10 cellular contexts compared by ENCODE assay signal in the genomic region with DNA sequence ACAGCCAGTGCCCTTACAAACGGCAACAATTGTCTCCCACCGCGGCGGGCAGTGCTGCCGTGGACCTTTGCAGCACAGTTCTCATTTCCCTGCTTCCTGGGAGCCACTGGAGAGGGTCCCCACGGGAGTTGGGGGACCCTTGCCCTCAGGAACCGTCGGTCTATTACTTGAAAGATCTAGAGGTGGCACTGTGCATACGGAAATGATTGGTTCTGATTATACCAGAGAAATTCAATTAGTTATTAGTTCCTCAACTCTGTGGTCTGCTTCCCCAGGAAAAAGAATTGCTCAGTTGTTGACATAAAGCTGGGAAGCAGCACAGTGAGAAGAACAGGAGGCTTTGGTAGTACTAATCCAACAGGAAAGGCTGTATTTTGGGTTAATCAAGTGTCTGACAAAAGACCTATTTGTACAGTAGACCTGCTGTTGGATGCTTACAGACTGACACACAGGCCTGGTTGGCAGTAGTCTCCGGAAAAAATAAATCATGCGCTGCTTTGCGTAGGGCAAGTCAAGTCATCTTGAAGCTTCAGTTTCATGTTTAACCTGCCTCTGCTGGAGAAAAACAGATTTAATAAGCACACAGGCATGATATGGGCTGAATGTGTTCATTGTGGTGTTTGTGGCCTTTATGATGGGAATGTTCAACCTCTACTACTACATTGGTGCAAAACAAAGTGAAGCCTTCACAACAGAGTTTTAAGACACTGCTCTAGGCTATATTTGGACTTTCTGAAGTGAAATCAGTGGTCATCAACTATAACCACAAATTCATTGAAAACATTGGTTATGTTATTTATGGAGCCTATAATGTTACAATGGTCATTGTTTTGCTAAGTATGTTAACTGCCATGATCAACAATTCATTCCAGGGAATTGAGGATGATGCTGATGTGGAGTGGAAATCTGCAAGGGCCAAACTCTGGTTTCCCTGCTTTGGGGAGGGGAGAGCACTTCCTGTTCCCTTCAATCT. TPM values are rescaled to one million over a fixed set of nuclear protein-coding genes. Genes with fewer than 3 reads are reported as not detected.
DNase-seq lines count a peak whose midpoint lies in the region; ATAC-seq and TF ChIP-seq lines count a peak whose summit lies in the region.
"Had no signal": no experiment of that assay in that cellular context is flagged by ENCODE, and none has a peak within 500 bp of the region (broad histone marks: within the 10 kb centered on the region; RNA-seq: fewer than 3 reads in every experiment).

No MANE protein-coding gene starts in this region.

- H3K4me3 ChIP-seq in GM08714 (ENCODE audit: low read length) (peak overlapping the region; percentile 0; the same call in 1 of the 2 replicates), neural progenitor cell (no peak overlapping the region)

- H3K27me3 Mint-ChIP-seq in HFFc6 (ENCODE audit: insufficient read depth) (peaks cover 4% of the 10 kb centered on the region; the same call in 1 of the 2 replicates), neural progenitor cell (ENCODE audit: insufficient read depth, low read depth) (peaks cover 4% of the 10 kb centered on the region)
- H3K27me3 Mint-ChIP-seq in activated T-helper 17 cell treated with anti-CD3 and anti-CD28 coated beads, Interleukin-2, amount 50 U/mL, for 72 hours, result peaks cover 45% of the 10 kb centered on the region

- no peaks in the 10 kb centered on the region for H3K27me3 ChIP-seq in neural progenitor cell

- H3K9ac ChIP-seq in neural progenitor cell, result no peak overlapping the region

- H3K36me3 ChIP-seq in neural progenitor cell, result no peaks in the 10 kb centered on the region

- no peaks in the 10 kb centered on the region for H4K20me1 ChIP-seq in neural progenitor cell (ENCODE audit: low read depth)

- DNase-seq in HFFc6 (peak; percentile 80), neural progenitor cell (ENCODE audit: low spot score) (no peak), left colon (no peak)
- DNase-seq in activated effector memory CD4-positive, alpha-beta T cell treated with anti-CD3 and anti-CD28 coated beads, Interleukin-2, amount 50 U/mL, for 16 hours, result no peak
- DNase-seq: activated CD4-positive, CD25-positive, alpha-beta regulatory T cell treated with anti-CD3 and anti-CD28 coated beads, Interleukin-2, amount 50 U/mL, for 72 hours; NCI-H524 had no signal

- H3K4me1 Mint-ChIP-seq in HFFc6 (ENCODE audit: low read depth) (peaks cover 81% of the 10 kb centered on the region), neural progenitor cell (peaks cover 75% of the 10 kb centered on the region)
- H3K4me1 Mint-ChIP-seq in activated T-helper 17 cell treated with anti-CD3 and anti-CD28 coated beads, Interleukin-2, amount 50 U/mL, for 72 hours, result peaks cover 5% of the 10 kb centered on the region

- H3K9me3 ChIP-seq in neural progenitor cell (ENCODE audit: low read depth), result no peaks in the 10 kb centered on the region

- ATAC-seq in activated T-helper 17 cell treated with anti-CD3 and anti-CD28 coated beads, Interleukin-2, amount 50 U/mL, for 72 hours (replicated peaks), result peak; percentile 50
- ATAC-seq in GM19324 (IDR thresholded peaks at IDR 0.05; ENCODE audit: low FRiP score, unreplicated experiment) (no peak), left colon (no peak)

- H3K27ac Mint-ChIP-seq in HFFc6 (peak overlapping the region; percentile 85), neural progenitor cell (peak overlapping the region; percentile 85)
- peak overlapping the region; percentile 0 for H3K27ac Mint-ChIP-seq in activated T-helper 17 cell treated with anti-CD3 and anti-CD28 coated beads, Interleukin-2, amount 50 U/mL, for 72 hours
- H3K27ac Mint-ChIP-seq: stimulated activated naive CD8-positive, alpha-beta T cell treated with anti-CD3 and anti-CD28 coated beads, Interleukin-15, Interleukin-2, amounts not matched to agents 100 ng/mL and 50 ng/mL, for 24 hours had no signal

- H3K79me2 ChIP-seq in neural progenitor cell (ENCODE audit: low read depth), result no peaks in the 10 kb centered on the region

- H3K27ac ChIP-seq in neural progenitor cell, result peak overlapping the region; percentile 70

- H3F3A ChIP-seq in neural progenitor cell (ENCODE audit: low read depth), result peaks cover 41% of the 10 kb centered on the region

- H3K4me2 ChIP-seq in neural progenitor cell, result peak overlapping the region; percentile 40

- H3K4me3 Mint-ChIP-seq in HFFc6 (peak overlapping the region; percentile 82), neural progenitor cell (no peak overlapping the region)
- peak overlapping the region; percentile 31 for H3K4me3 Mint-ChIP-seq in activated T-helper 17 cell treated with anti-CD3 and anti-CD28 coated beads, Interleukin-2, amount 50 U/mL, for 72 hours

- intact Hi-C loops in left colon (cut with DNase I, micrococcal nuclease), result no loop called here

- TF ChIP-seq CTCF in HFFc6 (IDR thresholded peaks at IDR 0.05) (no peak), neural progenitor cell (IDR thresholded peaks at IDR 0.05) (no peak)

- H3K4me1 ChIP-seq in neural progenitor cell, result peaks cover 56% of the 10 kb centered on the region

- H3K36me3 Mint-ChIP-seq in HFFc6 (ENCODE audit: low read depth), result no peaks in the 10 kb centered on the region
- no peaks in the 10 kb centered on the region for H3K36me3 Mint-ChIP-seq in activated T-helper 17 cell treated with anti-CD3 and anti-CD28 coated beads, Interleukin-2, amount 50 U/mL, for 72 hours (ENCODE audit: low read depth)
- H3K36me3 Mint-ChIP-seq in neural progenitor cell, result no peaks in the 10 kb centered on the region

- H3K9me3 Mint-ChIP-seq in HFFc6, result no peaks in the 10 kb centered on the region
- no peaks in the 10 kb centered on the region for H3K9me3 Mint-ChIP-seq in activated T-helper 17 cell treated with anti-CD3 and anti-CD28 coated beads, Interleukin-2, amount 50 U/mL, for 72 hours
- H3K9me3 Mint-ChIP-seq in neural progenitor cell, result no peaks in the 10 kb centered on the region
- H3K9me3 Mint-ChIP-seq: stimulated activated naive CD8-positive, alpha-beta T cell treated with anti-CD3 and anti-CD28 coated beads, Interleukin-15, Interleukin-2, amounts not matched to agents 100 ng/mL and 50 ng/mL, for 24 hours had no signal

- H2AFZ ChIP-seq in neural progenitor cell (replicated peaks), result peak overlapping the region; percentile 35

RNA-seq across cellular contexts. Expression of a gene that starts 54.6 kb away (rescaled TPM):
- total RNA-seq in HFFc6 (2021; fragmentation: NEBNext Ultra II Directional; extraction: Animal tissue kit (Norgen Biotek cat#: 25700)), result 10 to 100 TPM; 17.8 to 24.9 (median 22.8) TPM
- 10 to 100 TPM; 20.1 to 22.4 TPM for total RNA-seq in activated T-helper 17 cell treated with anti-CD3 and anti-CD28 coated beads, Interleukin-2, amount 50 U/mL, for 72 hours
- total RNA-seq in neural progenitor cell (ENCODE audit: low replicate concordance), result 43.3 and 80.7 TPM in 2 replicates
- total RNA-seq in left colon, result 10 to 100 TPM; 40.3 to 56.2 TPM

Comparison
In these comparisons a context has a peak if more than half of its experiments do, and no peak if none do; other contexts are left out.
1. H3K27ac Mint-ChIP-seq: peak in every context shown above with its lines; median percentile 85 in HFFc6; 85 in neural progenitor cell; 0 in activated T-helper 17 cell treated with anti-CD3 and anti-CD28 coated beads, Interleukin-2, amount 50 U/mL, for 72 hours.